Comparison of ENCODE assay signal across 9 cellular contexts in the genomic region with DNA sequence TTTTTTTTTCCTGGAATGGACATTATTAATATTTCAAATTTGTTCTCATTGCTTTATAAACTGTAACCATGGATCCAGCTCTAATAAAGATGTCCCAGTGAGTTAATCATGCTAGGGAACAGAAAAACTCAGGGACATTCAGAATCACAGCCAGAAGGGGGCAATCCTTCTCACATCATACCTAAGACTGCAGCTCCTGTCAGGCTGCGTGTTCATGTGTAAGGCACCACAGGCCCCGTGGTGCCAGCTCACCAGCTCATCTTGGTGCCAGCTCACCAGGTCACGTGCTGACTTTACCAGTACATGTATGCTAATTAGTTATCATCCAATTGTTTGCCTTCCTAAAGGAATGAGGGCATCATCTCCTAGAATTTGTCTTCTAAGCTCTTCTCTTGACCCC.
DNase-seq lines count a peak whose midpoint lies in the region; ATAC-seq, FAIRE-seq and TF ChIP-seq lines count a peak whose summit lies in the region.
"Had no signal": no experiment of that assay in that cellular context is flagged by ENCODE, and none has a peak within 500 bp of the region (broad histone marks: within the 10 kb centered on the region; RNA-seq: fewer than 3 reads in every experiment).

No MANE protein-coding gene starts in this region.

- H3K4me3 ChIP-seq in AG09309 (ENCODE audit: control insufficient read depth, low read depth, low read length) (no peak overlapping the region), keratinocyte (ENCODE audit: control insufficient read depth in 2 of 3, extremely low read depth in 1 of 3, insufficient read depth in 2 of 3, low read depth in 1 of 3, low read length in 3 of 3) (no peak overlapping the region)
- H3K4me3 ChIP-seq: thoracic aorta had no signal

- no peaks in the 10 kb centered on the region for H3K79me2 ChIP-seq in keratinocyte (ENCODE audit: control insufficient read depth, insufficient read depth, low read length)

- H3K36me3 ChIP-seq in keratinocyte (ENCODE audit: control insufficient read depth in 2 of 2, extremely low read depth in 1 of 2, insufficient read depth in 2 of 2, low read length in 2 of 2), result no peaks in the 10 kb centered on the region
- H3K36me3 ChIP-seq: thoracic aorta had no signal

- no peaks in the 10 kb centered on the region for H3K36me3 Mint-ChIP-seq in activated B cell treated with CpG ODN at 0.5 μM for 24 hours (ENCODE audit: low read depth)
- H3K36me3 Mint-ChIP-seq in effector memory CD8-positive, alpha-beta T cell (ENCODE audit: insufficient read depth), result no peaks in the 10 kb centered on the region

- H2AFZ ChIP-seq in keratinocyte (ENCODE audit: control insufficient read depth, low read length), result no peak overlapping the region

- H3K27ac ChIP-seq in keratinocyte (ENCODE audit: control insufficient read depth, insufficient read depth, low read length), result no peak overlapping the region
- H3K27ac ChIP-seq: thoracic aorta had no signal

- H4K20me1 ChIP-seq in keratinocyte (ENCODE audit: control insufficient read depth, extremely low read depth, insufficient read depth, low read length), result no peaks in the 10 kb centered on the region

- dilution Hi-C loops in keratinocyte (cut with MboI; ENCODE audit: extremely low pct_ligation_motif_present, low sequenced_read_pairs), result no loop called here

- no peak overlapping the region for H3K27ac Mint-ChIP-seq in activated B cell treated with CpG ODN at 0.5 μM for 24 hours
- H3K27ac Mint-ChIP-seq in effector memory CD8-positive, alpha-beta T cell, result no peak overlapping the region

- no peak overlapping the region for H3K4me2 ChIP-seq in keratinocyte (ENCODE audit: control insufficient read depth, extremely low read depth, insufficient read depth, low read depth, low read length)

- FAIRE-seq in keratinocyte (lab: Jason Lieb, UNC), result no peak

- peak; percentile 60 for TF ChIP-seq CTCF in AG09309 (IDR thresholded peaks at IDR 0.05; ENCODE audit: control insufficient read depth, insufficient read depth, low read depth, low read length, missing control alignments)
- no peak for TF ChIP-seq CTCF in activated B cell treated with CpG ODN at 0.5 μM for 24 hours (IDR thresholded peaks at IDR 0.05)
- TF ChIP-seq CTCF in keratinocyte (optimal IDR thresholded peaks at IDR 0.05 in 1 of 3, IDR thresholded peaks at IDR 0.05 in 1 of 3, conservative IDR thresholded peaks at IDR 0.05 in 1 of 3; ENCODE audit: extremely low read depth in 1 of 3, insufficient read depth in 2 of 3, low read length in 3 of 3), result peak; percentile 46 to 74 (median 47)

- no peaks in the 10 kb centered on the region for H3K9me3 ChIP-seq in keratinocyte (ENCODE audit: control insufficient read depth, low read depth, low read length)
- H3K9me3 ChIP-seq: thoracic aorta had no signal

- H3K9me1 ChIP-seq in keratinocyte (ENCODE audit: control insufficient read depth, extremely low read depth, insufficient read depth, low read length), result no peaks in the 10 kb centered on the region

- H3K9ac ChIP-seq in keratinocyte (ENCODE audit: control insufficient read depth, extremely low read depth, insufficient read depth, low read length), result no peak overlapping the region

- no peaks in the 10 kb centered on the region for H3K27me3 Mint-ChIP-seq in activated B cell treated with CpG ODN at 0.5 μM for 24 hours
- H3K27me3 Mint-ChIP-seq in effector memory CD8-positive, alpha-beta T cell, result peaks cover 22 to 28% of the 10 kb centered on the region in 2 donors

- peak; percentile 78 for ATAC-seq in GM18868 (IDR thresholded peaks at IDR 0.05; ENCODE audit: unreplicated experiment)
- ATAC-seq in activated B cell treated with CpG ODN at 0.5 μM for 24 hours (ENCODE audit: low read depth), result peak; percentile 88
- no peak for ATAC-seq in effector memory CD8-positive, alpha-beta T cell (replicated peaks)
- no peak for ATAC-seq in GM18511 (IDR thresholded peaks at IDR 0.05; ENCODE audit: unreplicated experiment)

- H3K4me3 Mint-ChIP-seq in activated B cell treated with CpG ODN at 0.5 μM for 24 hours, result no peak overlapping the region
- H3K4me3 Mint-ChIP-seq in effector memory CD8-positive, alpha-beta T cell, result no peak overlapping the region

- H3K27me3 ChIP-seq in keratinocyte (ENCODE audit: control insufficient read depth, extremely low read depth, insufficient read depth, low read length), result no peaks in the 10 kb centered on the region

- intact Hi-C loops in activated B cell treated with CpG ODN at 0.5 μM for 24 hours (cut with micrococcal nuclease), result loop anchor here (1.0 to 5.0 kb wide), 5 partner anchors 84 to 808 kb away; no protein-coding TSS in a partner anchor

- H3K4me1 Mint-ChIP-seq in activated B cell treated with CpG ODN at 0.5 μM for 24 hours, result no peaks in the 10 kb centered on the region
- no peaks in the 10 kb centered on the region for H3K4me1 Mint-ChIP-seq in effector memory CD8-positive, alpha-beta T cell (ENCODE audit: low read depth in 2 of 2)

- no peaks in the 10 kb centered on the region for H3K9me3 Mint-ChIP-seq in activated B cell treated with CpG ODN at 0.5 μM for 24 hours
- H3K9me3 Mint-ChIP-seq in effector memory CD8-positive, alpha-beta T cell, result no peaks in the 10 kb centered on the region

- no peaks in the 10 kb centered on the region for H3K4me1 ChIP-seq in keratinocyte (ENCODE audit: control insufficient read depth, extremely low read depth, insufficient read depth, low read length)

- DNase-seq in AG09309 (ENCODE audit: low read depth) (no peak), NCI-H1417 treated with DMSO at 0.1 percent for 48 hours (lab: John Stamatoyannopoulos, UW) (peak; percentile 41), activated B cell treated with CpG ODN at 0.5 μM for 24 hours (no peak), keratinocyte (ENCODE audit: low read depth, low spot score) (no peak), activated gamma-delta T cell treated with Interleukin-2 at 50 U/mL for 16 hours (no peak)
- no peak for DNase-seq in effector memory CD8-positive, alpha-beta T cell

- POLR2A ChIA-PET in activated B cell treated with CpG ODN at 0.5 μM for 24 hours (lab: Charles Lee), result interaction anchor here (0.9 to 1.0 kb wide), 4 partner anchors 73 to 162 kb away, joined by 3 to 7 read pairs (median 3); a partner anchor contains a TSS

- CTCF ChIA-PET in activated B cell treated with CpG ODN at 0.5 μM for 24 hours (lab: Charles Lee), result interaction anchor here (0.7 to 3.9 kb wide), 24 partner anchors 8 to 805 kb away, joined by 3 to 82 read pairs (median 5); a partner anchor contains a TSS

Comparison
In these comparisons a context has a peak if more than half of its experiments do, and no peak if none do; other contexts are left out.
1. ATAC-seq: peak in GM18868 (single experiment) and activated B cell treated with CpG ODN at 0.5 μM for 24 hours (single experiment); none in effector memory CD8-positive, alpha-beta T cell (single experiment) and GM18511 (single experiment).